Comparison of ENCODE assay signal across 1 cellular context in the genomic region with DNA sequence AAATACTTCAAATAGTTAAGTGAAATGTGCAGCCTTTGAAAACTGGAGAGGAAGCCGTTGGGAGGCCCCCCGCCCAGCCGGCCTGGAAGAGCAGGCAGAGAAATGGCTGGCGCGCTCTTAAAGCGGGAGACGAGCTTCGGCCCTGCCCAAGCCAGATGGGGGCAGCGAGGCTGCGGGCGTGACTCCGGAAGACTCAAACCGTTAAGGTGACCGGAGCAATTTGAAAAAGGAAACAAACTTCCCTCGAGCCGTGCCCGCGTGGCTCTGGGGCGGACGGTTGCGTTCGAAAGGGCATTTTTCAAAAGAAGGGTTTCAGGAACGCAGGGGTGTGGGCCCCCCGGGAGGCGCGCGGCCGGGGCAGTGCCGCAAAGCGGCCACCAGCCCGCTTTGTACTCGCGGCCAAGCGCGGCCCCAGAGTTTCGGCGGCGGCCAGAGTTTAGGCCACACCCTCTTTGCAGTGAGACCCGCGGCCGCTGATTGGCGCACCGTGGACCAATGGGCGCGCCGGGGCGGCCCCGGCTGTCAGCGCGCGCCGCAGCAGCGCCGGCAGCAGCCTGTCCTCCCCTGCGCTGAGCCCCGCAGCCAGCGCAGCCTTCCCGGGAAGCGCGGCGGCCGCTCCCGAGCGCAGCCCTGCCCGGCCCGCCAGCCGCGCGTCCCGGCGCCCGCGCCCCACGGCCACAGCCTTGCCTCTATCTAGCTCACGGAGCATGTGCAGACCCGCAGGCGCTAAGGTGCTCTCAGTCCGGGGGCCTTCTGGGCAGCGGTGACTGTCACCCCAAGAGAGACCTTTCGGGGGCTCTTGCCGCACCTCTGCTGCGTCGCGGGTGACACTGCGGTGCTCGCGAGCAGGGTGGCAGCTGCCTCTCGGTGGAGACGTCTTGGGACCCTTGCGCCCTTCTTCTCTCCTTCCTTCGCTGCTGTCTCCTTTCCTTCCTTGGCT.
TF ChIP-seq lines count a peak whose summit lies in the region.

Gene NAV2 (plus strand): TSS at position 557 of the 940 bp plus-strand sequence. CDS start 859 bp downstream, outside the sequence.

TF ChIP-seq in GM23338, 12 proteins besides CTCF, POLR2A, EP300 and RAD21 (continued from another document):
- TF ChIP-seq, protein P1, sequence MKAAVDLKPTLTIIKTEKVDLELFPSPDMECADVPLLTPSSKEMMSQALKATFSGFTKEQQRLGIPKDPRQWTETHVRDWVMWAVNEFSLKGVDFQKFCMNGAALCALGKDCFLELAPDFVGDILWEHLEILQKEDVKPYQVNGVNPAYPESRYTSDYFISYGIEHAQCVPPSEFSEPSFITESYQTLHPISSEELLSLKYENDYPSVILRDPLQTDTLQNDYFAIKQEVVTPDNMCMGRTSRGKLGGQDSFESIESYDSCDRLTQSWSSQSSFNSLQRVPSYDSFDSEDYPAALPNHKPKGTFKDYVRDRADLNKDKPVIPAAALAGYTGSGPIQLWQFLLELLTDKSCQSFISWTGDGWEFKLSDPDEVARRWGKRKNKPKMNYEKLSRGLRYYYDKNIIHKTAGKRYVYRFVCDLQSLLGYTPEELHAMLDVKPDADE (IDR thresholded peaks at IDR 0.05), result no peak
- TF ChIP-seq STAT1 (IDR thresholded peaks at IDR 0.05; ENCODE audit: unreplicated experiment), result no peak
